12 cellular contexts compared by ENCODE assay signal in the genomic region with DNA sequence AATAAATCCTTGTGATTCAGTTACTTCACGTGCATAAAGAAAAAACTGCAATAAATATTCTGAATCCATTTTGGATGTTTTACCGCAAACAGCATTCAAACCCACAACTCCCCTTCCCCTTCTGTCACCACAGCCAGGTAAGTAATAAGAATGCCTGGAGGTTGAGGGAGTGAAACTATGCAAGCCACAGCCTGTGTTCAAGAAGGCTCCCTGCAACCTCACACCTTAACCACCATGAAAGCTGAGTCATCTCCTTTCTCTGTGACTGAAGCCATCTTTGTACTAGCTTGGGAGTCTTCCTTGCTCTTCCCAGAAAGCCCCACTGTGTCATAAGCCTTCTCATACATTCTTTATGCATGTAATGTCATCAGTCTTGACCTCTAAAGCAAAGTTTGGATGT.
DNase-seq lines count a peak whose midpoint lies in the region; ATAC-seq and TF ChIP-seq lines count a peak whose summit lies in the region.
"Had no signal": no experiment of that assay in that cellular context is flagged by ENCODE, and none has a peak within 500 bp of the region (broad histone marks: within the 10 kb centered on the region; RNA-seq: fewer than 3 reads in every experiment).

No MANE protein-coding gene starts in this region.

- H3K4me3 Mint-ChIP-seq in activated CD8-positive, alpha-beta T cell treated with anti-CD3 and anti-CD28 coated beads for 36 hours = no peak overlapping the region
- no peak overlapping the region for H3K4me3 Mint-ChIP-seq in activated CD8-positive, alpha-beta T cell treated with anti-CD3 and anti-CD28 coated beads, Interleukin-2, amount 10 ng/mL, durations not matched to agents 7 days and 5 days
- H3K4me3 Mint-ChIP-seq: T-helper 1 cell treated with Interleukin-12 subunit alpha and Interleukin-12 subunit beta and Interleukin-4 antibody, amounts not matched to agents 30 μg/mL and 1 μg/mL, for 36 hours had no signal

- POLR2A ChIA-PET in activated CD8-positive, alpha-beta T cell treated with anti-CD3 and anti-CD28 coated beads for 36 hours (lab: Charles Lee) = no interaction called here
- POLR2A ChIA-PET in activated CD8-positive, alpha-beta T cell treated with anti-CD3 and anti-CD28 coated beads, Interleukin-2, amount 10 ng/mL, durations not matched to agents 7 days and 5 days (lab: Charles Lee) = no interaction called here

- H3K9me3 Mint-ChIP-seq in activated CD8-positive, alpha-beta T cell treated with anti-CD3 and anti-CD28 coated beads for 36 hours = no peaks in the 10 kb centered on the region
- no peaks in the 10 kb centered on the region for H3K9me3 Mint-ChIP-seq in activated CD8-positive, alpha-beta T cell treated with anti-CD3 and anti-CD28 coated beads, Interleukin-2, amount 10 ng/mL, durations not matched to agents 7 days and 5 days (ENCODE audit: insufficient read depth)

- no peak for TF ChIP-seq CTCF in activated CD8-positive, alpha-beta T cell treated with anti-CD3 and anti-CD28 coated beads for 36 hours (IDR thresholded peaks at IDR 0.05)

- CTCF ChIA-PET in activated CD8-positive, alpha-beta T cell treated with anti-CD3 and anti-CD28 coated beads for 36 hours (lab: Charles Lee) = no interaction called here
- CTCF ChIA-PET in activated CD8-positive, alpha-beta T cell treated with anti-CD3 and anti-CD28 coated beads, Interleukin-2, amount 10 ng/mL, durations not matched to agents 7 days and 5 days (lab: Charles Lee) = no interaction called here

- DNase-seq in activated CD8-positive, alpha-beta T cell treated with anti-CD3 and anti-CD28 coated beads for 36 hours = peak; percentile 5
- no peak for DNase-seq in activated CD8-positive, alpha-beta T cell treated with anti-CD3 and anti-CD28 coated beads, Interleukin-2, amount 10 ng/mL, durations not matched to agents 7 days and 5 days
- DNase-seq in kidney tubule cell (ENCODE audit: low spot score) (peak; percentile 84), NCI-H1694 treated with DMSO at 0.1 percent for 48 hours (lab: John Stamatoyannopoulos, UW) (no peak), NCI-H345 treated with DMSO at 0.1 percent for 48 hours (lab: John Stamatoyannopoulos, UW; ENCODE audit: unreplicated experiment) (no peak)
- no peak for DNase-seq in activated CD8-positive, alpha-beta memory T cell treated with anti-CD3 and anti-CD28 coated beads, Interleukin-2, amount 50 U/mL, for 4 hours
- DNase-seq: foreskin melanocyte, GM23248, upper lobe of right lung had no signal

- H3K4me1 Mint-ChIP-seq in activated CD8-positive, alpha-beta T cell treated with anti-CD3 and anti-CD28 coated beads for 36 hours (ENCODE audit: low read depth) = no peaks in the 10 kb centered on the region
- H3K4me1 Mint-ChIP-seq in activated CD8-positive, alpha-beta T cell treated with anti-CD3 and anti-CD28 coated beads, Interleukin-2, amount 10 ng/mL, durations not matched to agents 7 days and 5 days (ENCODE audit: low read depth) = no peaks in the 10 kb centered on the region

- no peak overlapping the region for H3K27ac Mint-ChIP-seq in activated CD8-positive, alpha-beta T cell treated with anti-CD3 and anti-CD28 coated beads for 36 hours
- H3K27ac Mint-ChIP-seq in activated CD8-positive, alpha-beta T cell treated with anti-CD3 and anti-CD28 coated beads, Interleukin-2, amount 10 ng/mL, durations not matched to agents 7 days and 5 days = no peak overlapping the region
- H3K27ac Mint-ChIP-seq: T-helper 1 cell treated with Interleukin-12 subunit alpha and Interleukin-12 subunit beta and Interleukin-4 antibody, amounts not matched to agents 30 μg/mL and 1 μg/mL, for 36 hours had no signal

- peak; percentile 53 for ATAC-seq in activated CD8-positive, alpha-beta T cell treated with anti-CD3 and anti-CD28 coated beads for 36 hours
- ATAC-seq in activated CD8-positive, alpha-beta T cell treated with anti-CD3 and anti-CD28 coated beads, Interleukin-2, amount 10 ng/mL, durations not matched to agents 7 days and 5 days = no peak
- ATAC-seq in GM21825 (IDR thresholded peaks at IDR 0.05; ENCODE audit: unreplicated experiment) (peak; percentile 94), HG03442 (IDR thresholded peaks at IDR 0.05; ENCODE audit: unreplicated experiment) (peak; percentile 100)
- ATAC-seq: upper lobe of right lung had no signal

- intact Hi-C loops in activated CD8-positive, alpha-beta T cell treated with anti-CD3 and anti-CD28 coated beads for 36 hours (cut with micrococcal nuclease) = no loop called here

- H3K36me3 Mint-ChIP-seq in activated CD8-positive, alpha-beta T cell treated with anti-CD3 and anti-CD28 coated beads for 36 hours (ENCODE audit: low read depth) = no peaks in the 10 kb centered on the region
- no peaks in the 10 kb centered on the region for H3K36me3 Mint-ChIP-seq in activated CD8-positive, alpha-beta T cell treated with anti-CD3 and anti-CD28 coated beads, Interleukin-2, amount 10 ng/mL, durations not matched to agents 7 days and 5 days (ENCODE audit: low read depth)

- H3K27me3 Mint-ChIP-seq in activated CD8-positive, alpha-beta T cell treated with anti-CD3 and anti-CD28 coated beads for 36 hours = no peaks in the 10 kb centered on the region
- no peaks in the 10 kb centered on the region for H3K27me3 Mint-ChIP-seq in activated CD8-positive, alpha-beta T cell treated with anti-CD3 and anti-CD28 coated beads, Interleukin-2, amount 10 ng/mL, durations not matched to agents 7 days and 5 days (ENCODE audit: low read depth)

Comparison
In these comparisons a context has a peak if more than half of its experiments do, and no peak if none do; other contexts are left out.
1. DNase-seq: peak in activated CD8-positive, alpha-beta T cell treated with anti-CD3 and anti-CD28 coated beads for 36 hours (single experiment) and kidney tubule cell (single experiment); none in activated CD8-positive, alpha-beta T cell treated with anti-CD3 and anti-CD28 coated beads, Interleukin-2, amount 10 ng/mL, durations not matched to agents 7 days and 5 days (single experiment), NCI-H1694 treated with DMSO at 0.1 percent for 48 hours (single experiment), NCI-H345 treated with DMSO at 0.1 percent for 48 hours (single experiment) and activated CD8-positive, alpha-beta memory T cell treated with anti-CD3 and anti-CD28 coated beads, Interleukin-2, amount 50 U/mL, for 4 hours (single experiment).